Comparison of ENCODE assay signal across 20 cellular contexts in the genomic region with DNA sequence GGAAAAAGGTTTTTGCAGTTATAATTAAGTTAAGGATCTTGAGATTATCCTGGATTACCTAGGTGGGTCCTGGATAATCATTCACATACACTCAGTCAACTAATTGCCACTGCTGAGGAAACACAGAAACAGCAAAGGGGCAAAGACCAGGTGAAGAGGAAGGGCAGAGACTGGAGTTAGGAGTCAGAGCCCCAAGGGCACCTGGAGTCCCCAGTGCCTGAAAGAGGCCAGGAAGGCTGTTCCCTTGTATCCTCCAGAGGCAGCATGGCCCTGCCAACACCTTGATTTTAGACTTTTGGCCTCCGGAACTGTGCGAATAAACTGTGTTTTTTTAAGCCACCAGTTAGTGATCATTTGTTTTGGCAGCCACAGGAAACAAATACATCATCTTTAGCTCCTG. TPM values are rescaled to one million over a fixed set of nuclear protein-coding genes. Genes with fewer than 3 reads are reported as not detected.
"Had no signal": no experiment of that assay in that cellular context is flagged by ENCODE, and none has a peak within 500 bp of the region (broad histone marks: within the 10 kb centered on the region; RNA-seq: fewer than 3 reads in every experiment).

No MANE protein-coding gene starts in this region.

- H3K36me3 Mint-ChIP-seq: activated naive CD4-positive, alpha-beta T cell treated with anti-CD3 and anti-CD28 coated beads, Interleukin-2, amount 50 U/mL, for 72 hours; type B pancreatic cell had no signal

- H3K9me3 Mint-ChIP-seq: activated naive CD4-positive, alpha-beta T cell treated with anti-CD3 and anti-CD28 coated beads, Interleukin-2, amount 50 U/mL, for 72 hours; stimulated activated naive CD8-positive, alpha-beta T cell treated with anti-CD3 and anti-CD28 coated beads, Interleukin-15, Interleukin-2, amounts not matched to agents 100 ng/mL and 50 ng/mL, for 24 hours; type B pancreatic cell had no signal

- H3K4me2 ChIP-seq: smooth muscle cell had no signal

- H3K36me3 ChIP-seq: left ventricle myocardium inferior, right atrium auricular region, suprapubic skin had no signal

- H3K27ac Mint-ChIP-seq: activated naive CD4-positive, alpha-beta T cell treated with anti-CD3 and anti-CD28 coated beads, Interleukin-2, amount 50 U/mL, for 72 hours; progenitor cell of endocrine pancreas; stimulated activated naive CD8-positive, alpha-beta T cell treated with anti-CD3 and anti-CD28 coated beads, Interleukin-15, Interleukin-2, amounts not matched to agents 100 ng/mL and 50 ng/mL, for 24 hours had no signal

- H3K4me1 ChIP-seq: left ventricle myocardium inferior, right atrium auricular region, suprapubic skin had no signal

- H3K4me3 Mint-ChIP-seq: activated T-cell treated with anti-CD3 and anti-CD28 coated beads, Interleukin-2, amount 50 U/mL, for 4 hours; stimulated activated naive CD8-positive, alpha-beta T cell treated with anti-CD3 and anti-CD28 coated beads, Interleukin-15, Interleukin-2, amounts not matched to agents 100 ng/mL and 50 ng/mL, for 24 hours; type B pancreatic cell had no signal

- H3K9me3 ChIP-seq: body of pancreas, left ventricle myocardium inferior, right atrium auricular region, suprapubic skin had no signal

- H3K4me3 ChIP-seq: body of pancreas, left ventricle myocardium inferior, right atrium auricular region, smooth muscle cell, suprapubic skin had no signal

- ATAC-seq: activated naive CD4-positive, alpha-beta T cell treated with anti-CD3 and anti-CD28 coated beads, Interleukin-2, amount 50 U/mL, for 72 hours; activated T-cell treated with anti-CD3 and anti-CD28 coated beads, Interleukin-2, amount 50 U/mL, for 4 hours; body of pancreas; esophagus mucosa had no signal

- H3K27me3 ChIP-seq: body of pancreas, right atrium auricular region, suprapubic skin had no signal

- DNase-seq: activated CD4-positive, alpha-beta T cell treated with anti-CD3 and anti-CD28 coated beads, Interleukin-2, amount 50 U/mL, for 4 hours; activated CD4-positive, CD25-positive, alpha-beta regulatory T cell; activated effector memory CD4-positive, alpha-beta T cell treated with Interleukin-2 at 50 U/mL for 16 hours; activated T-cell treated with anti-CD3 and anti-CD28 coated beads, Interleukin-2, amount 50 U/mL, for 4 hours; amygdala; body of pancreas; hypothalamus; kidney; left ventricle myocardium inferior; mesenchymal stem cell had no signal

- H3K27me3 Mint-ChIP-seq: progenitor cell of endocrine pancreas, type B pancreatic cell had no signal

- H3K27ac ChIP-seq: body of pancreas, left ventricle myocardium inferior, right atrium auricular region, suprapubic skin had no signal

RNA-seq across cellular contexts. Expression of a gene that starts 24.6 kb away (rescaled TPM):
- total RNA-seq: activated naive CD4-positive, alpha-beta T cell treated with anti-CD3 and anti-CD28 coated beads, Interleukin-2, amount 50 U/mL, for 72 hours; left ventricle myocardium inferior; T-helper 2 cell treated with Interferon-gamma antibody and Interleukin-4, amounts not matched to agents 100 ng/mL and 5 ng/mL, for 36 hours had no signal
- polyA plus RNA-seq: neural cell had no signal
